ENCODE assay signal across 20 cellular contexts in the genomic region with DNA sequence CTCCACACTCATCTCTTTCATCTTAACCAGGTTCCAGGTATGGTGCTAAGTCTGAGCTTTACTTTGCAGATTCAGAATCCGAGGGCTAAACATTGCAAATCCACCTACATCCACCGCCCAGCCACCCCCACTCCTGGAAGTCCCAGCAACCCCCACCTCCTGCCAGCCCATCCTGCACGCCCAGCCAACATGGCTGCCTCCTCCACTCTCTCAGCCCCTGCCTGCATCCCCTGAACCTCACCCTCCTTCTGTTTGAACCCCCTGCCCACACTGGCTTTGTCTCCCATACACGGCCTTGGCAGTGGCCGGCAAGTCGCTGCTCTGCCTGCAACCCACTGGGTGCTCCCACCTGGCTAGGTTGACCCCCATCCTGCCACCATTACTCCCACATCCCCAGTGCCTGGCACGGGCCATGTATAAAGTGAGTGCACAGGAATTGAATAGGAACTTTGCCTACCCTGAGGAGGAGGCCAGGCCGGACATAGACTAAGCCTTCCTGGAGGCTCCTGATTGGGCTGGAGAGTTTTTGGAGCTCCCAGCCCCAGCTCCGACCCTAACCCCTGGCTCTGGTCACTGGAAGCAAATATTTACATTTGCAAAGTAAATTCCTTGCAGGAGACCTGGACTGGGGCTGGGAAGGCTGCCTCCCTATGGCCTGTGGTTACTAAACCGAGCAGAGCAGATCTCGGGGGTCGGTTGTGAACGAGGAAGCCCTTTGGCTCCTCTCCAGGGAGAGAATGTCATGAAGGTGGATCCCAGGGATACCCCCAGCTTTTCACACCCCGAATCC. TPM values are rescaled to one million over a fixed set of nuclear protein-coding genes. Genes with fewer than 3 reads are reported as not detected.
DNase-seq lines count a peak whose midpoint lies in the region; ATAC-seq and TF ChIP-seq lines count a peak whose summit lies in the region.
"Had no signal": no experiment of that assay in that cellular context is flagged by ENCODE, and none has a peak within 500 bp of the region (broad histone marks: within the 10 kb centered on the region; RNA-seq: fewer than 3 reads in every experiment).

No MANE protein-coding gene starts in this region.

- no peaks in the 10 kb centered on the region for H3K79me1 ChIP-seq in mesenchymal stem cell (replicated peaks; ENCODE audit: low read length, poor library complexity, severe bottlenecking)

- peak overlapping the region in 1 of 2 experiments; percentile 8 for H2BK12ac ChIP-seq in mesenchymal stem cell (ENCODE audit: low read length in 2 of 2)

- H3K36me3 ChIP-seq in mesenchymal stem cell (ENCODE audit: control insufficient read depth in 1 of 2, insufficient read depth in 2 of 2, low read depth in 1 of 2, low read length in 2 of 2), result no peaks in the 10 kb centered on the region
- no peaks in the 10 kb centered on the region for H3K36me3 ChIP-seq in thyroid gland
- H3K36me3 ChIP-seq in tibial artery, result no peaks in the 10 kb centered on the region
- H3K36me3 ChIP-seq: adrenal gland, BLaER1, left lung had no signal

- H3K4ac ChIP-seq in mesenchymal stem cell (ENCODE audit: low read depth in 1 of 2, low read length in 2 of 2), result peak overlapping the region in 1 of 2 experiments; percentile 5

- H3K4me1 ChIP-seq in right cardiac atrium (ENCODE audit: control insufficient read depth, insufficient read depth, low read length), result no peaks in the 10 kb centered on the region
- H3K4me1 ChIP-seq in mesenchymal stem cell (ENCODE audit: control insufficient read depth, insufficient read depth, low read depth, low read length), result no peaks in the 10 kb centered on the region
- H3K4me1 ChIP-seq in thyroid gland, result peaks cover 0 to 2% of the 10 kb centered on the region in 2 donors
- H3K4me1 ChIP-seq in tibial artery, result peaks cover 0 to 13% (median 3%) of the 10 kb centered on the region in 4 donors
- H3K4me1 ChIP-seq: BLaER1 had no signal

- TF ChIP-seq CTCF in coronary artery (IDR thresholded peaks at IDR 0.05) (no peak), thyroid gland (IDR thresholded peaks at IDR 0.05) (no peak), tibial artery (IDR thresholded peaks at IDR 0.05) (no peak)

- no peak overlapping the region for H3K23ac ChIP-seq in mesenchymal stem cell (ENCODE audit: low read length in 2 of 2)

- H3K4me3 ChIP-seq in right cardiac atrium (ENCODE audit: low read length) (no peak overlapping the region), coronary artery (no peak overlapping the region), mesenchymal stem cell (ENCODE audit: insufficient read depth in 1 of 2, low read depth in 1 of 2, low read length in 2 of 2) (no peak overlapping the region), thyroid gland (replicated peaks in 1 of 3) (no peak overlapping the region), tibial artery (no peak overlapping the region)
- H3K4me3 ChIP-seq: adrenal gland, BLaER1, left lung had no signal

- H3K4me2 ChIP-seq in mesenchymal stem cell (ENCODE audit: low read length, poor library complexity, severe bottlenecking), result no peak overlapping the region
- H3K4me2 ChIP-seq: BLaER1 had no signal

- H3K27ac ChIP-seq in right cardiac atrium (ENCODE audit: low read length) (no peak overlapping the region), coronary artery (no peak overlapping the region), mesenchymal stem cell (ENCODE audit: low read length, poor library complexity, severe bottlenecking) (no peak overlapping the region), thyroid gland (no peak overlapping the region), tibial artery (no peak overlapping the region)
- H3K27ac ChIP-seq: BLaER1, epithelial cell of prostate, left lung had no signal

- H2BK120ac ChIP-seq in mesenchymal stem cell (ENCODE audit: low read depth, low read length), result no peak overlapping the region

- H3K9ac ChIP-seq in mesenchymal stem cell (ENCODE audit: low read length), result no peak overlapping the region
- H3K9ac ChIP-seq: BLaER1 had no signal

- intact Hi-C loops in Right ventricle myocardium superior (cut with DNase I) (no loop called here), right cardiac atrium (cut with DNase I) (no loop called here), thyroid gland (cut with DNase I) (no loop called here), tibial artery (cut with DNase I; ENCODE audit: low total_unique reads) (no loop called here)

- no peak overlapping the region for H2AFZ ChIP-seq in mesenchymal stem cell (ENCODE audit: low read depth, low read length)

- H2BK5ac ChIP-seq in mesenchymal stem cell (ENCODE audit: low read depth, low read length, poor library complexity, severe bottlenecking), result no peak overlapping the region

- peak overlapping the region; percentile 59 for H4K8ac ChIP-seq in mesenchymal stem cell (ENCODE audit: low read length)

- H2AK5ac ChIP-seq in mesenchymal stem cell (ENCODE audit: low read length, severe bottlenecking), result no peak overlapping the region

- H3K18ac ChIP-seq in mesenchymal stem cell (ENCODE audit: low read depth in 1 of 2, low read length in 2 of 2), result peak overlapping the region; percentile 7 to 45

- peak overlapping the region; percentile 47 for H4K91ac ChIP-seq in mesenchymal stem cell (ENCODE audit: low read length)

- WGBS in right cardiac atrium, result 86% methylated on average over 14 of the region's 14 CpGs
- WGBS in mesenchymal stem cell, result 65% methylated on average over 14 of the region's 14 CpGs
- WGBS in thyroid gland, 2 donors, result 84 to 85% methylated on average over 13 to 14 of the region's 14 CpGs

- DNase-seq in Right ventricle myocardium superior, result peak; percentile 23
- no peak for DNase-seq in right cardiac atrium
- DNase-seq in coronary artery (ENCODE audit: low spot score), result peak; percentile 54
- DNase-seq in mesenchymal stem cell, result no peak
- DNase-seq in thyroid gland, result no peak
- no peak for DNase-seq in tibial artery
- no peak for DNase-seq in hippocampal formation (lab: John Stamatoyannopoulos, UW)
- DNase-seq: activated CD8-positive, alpha-beta memory T cell treated with anti-CD3 and anti-CD28 coated beads, Interleukin-2, amount 50 U/mL, for 48 hours; activated gamma-delta T cell; adrenal gland; dermis blood vessel endothelial cell; KG1; left lung; NCI-H2029 treated with DMSO at 0.1 percent for 48 hours; NCI-H446 treated with DMSO at 0.1 percent for 48 hours; stimulated activated CD4-positive, alpha-beta T cell treated with anti-CD3 and anti-CD28 coated beads, Interleukin-2, amount 100 ng/mL, for 24 hours had no signal

- ATAC-seq in Right ventricle myocardium superior (ENCODE audit: poor library complexity), result no peak
- no peak for ATAC-seq in right cardiac atrium
- no peak for ATAC-seq in GM19351 (IDR thresholded peaks at IDR 0.05; ENCODE audit: unreplicated experiment)
- ATAC-seq: left lung had no signal

- H3K27me3 ChIP-seq in right cardiac atrium (ENCODE audit: control insufficient read depth, insufficient read depth) (no peaks in the 10 kb centered on the region), mesenchymal stem cell (ENCODE audit: control insufficient read depth in 1 of 2, insufficient read depth in 1 of 2, low read length in 2 of 2) (peaks cover 26 to 35% of the 10 kb centered on the region in 2 experiments), thyroid gland (no peaks in the 10 kb centered on the region), tibial artery (peaks cover 0 to 6% of the 10 kb centered on the region in 2 donors)
- H3K27me3 ChIP-seq: adrenal gland, left lung had no signal

- no peak for TF ChIP-seq POLR2A in thyroid gland (IDR thresholded peaks at IDR 0.05)

- H2BK15ac ChIP-seq in mesenchymal stem cell (ENCODE audit: low read depth, poor library complexity, severe bottlenecking), result no peak overlapping the region

- no peak overlapping the region for H3K14ac ChIP-seq in mesenchymal stem cell (ENCODE audit: low read length in 2 of 2)

- H3K9me3 ChIP-seq in right cardiac atrium (ENCODE audit: control insufficient read depth, low read length) (no peaks in the 10 kb centered on the region), mesenchymal stem cell (ENCODE audit: control insufficient read depth, low read length) (no peaks in the 10 kb centered on the region), thyroid gland (no peaks in the 10 kb centered on the region), tibial artery (no peaks in the 10 kb centered on the region)
- H3K9me3 ChIP-seq: adrenal gland, BLaER1, left lung had no signal

RNA-seq across cellular contexts. Expression of a gene that starts 14.4 kb away (rescaled TPM):
- total RNA-seq in Right ventricle myocardium superior, result 0.32 TPM
- 1 to 10 TPM in 2 of 4 donors, under 1 TPM in 2; 0.74 to 1.6 (median 0.99) TPM for total RNA-seq in right cardiac atrium
- 0.95 TPM for polyA plus RNA-seq in right cardiac atrium
- polyA plus RNA-seq in mesenchymal stem cell (2013, experiment 1 of 2), result 8.9 TPM
- polyA plus RNA-seq in mesenchymal stem cell (2013, experiment 2 of 2), result 9.0 TPM
- total RNA-seq in thyroid gland, result 10 to 100 TPM; 14.0 to 55.9 (median 19.0) TPM
- total RNA-seq: A673 had no signal

RNA-seq across cellular contexts. Expression of a gene that starts 47.7 kb away (rescaled TPM):
- total RNA-seq in Right ventricle myocardium superior (11.7 TPM), right cardiac atrium (10 to 100 TPM; 16.8 to 19.3 (median 17.8) TPM), thyroid gland (10 to 100 TPM; 27.8 to 54.9 (median 48.9) TPM)
- polyA plus RNA-seq in right cardiac atrium, result 20.8 TPM
- polyA plus RNA-seq in mesenchymal stem cell (2013, experiment 1 of 2), result 22.5 TPM
- 22.7 TPM for polyA plus RNA-seq in mesenchymal stem cell (2013, experiment 2 of 2)

RNA-seq across cellular contexts. Expression of a gene that starts 48.0 kb away (rescaled TPM):
- total RNA-seq in Right ventricle myocardium superior (108 TPM), right cardiac atrium (100 to 1,000 TPM; 136 to 162 (median 151) TPM), thyroid gland (100 to 1,000 TPM; 205 to 290 (median 258) TPM)
- polyA plus RNA-seq in right cardiac atrium, result 119 TPM
- 174 TPM for polyA plus RNA-seq in mesenchymal stem cell (2013, experiment 1 of 2)
- polyA plus RNA-seq in mesenchymal stem cell (2013, experiment 2 of 2), result 172 TPM

Comparison
In these comparisons a context has a peak if more than half of its experiments do, and no peak if none do; other contexts are left out.
1. DNase-seq: peak in Right ventricle myocardium superior (single experiment) and coronary artery (single experiment); none in right cardiac atrium (0 of 3), mesenchymal stem cell (single experiment), thyroid gland (0 of 2), tibial artery (0 of 2) and hippocampal formation (0 of 2).
2. RNA of a gene that starts 14.4 kb away (total RNA-seq): 14.0 to 55.9 TPM in thyroid gland; 0.74 to 1.6 TPM in right cardiac atrium and 0.32 TPM in Right ventricle myocardium superior (single experiment); every median in the first group is over 4 times any median in the second.